24 cellular contexts compared by ENCODE assay signal in genomic region chr3:148433665-148434064, GRCh38.
DNase-seq lines count a peak whose midpoint lies in the region; ATAC-seq and TF ChIP-seq lines count a peak whose summit lies in the region.
"Had no signal": no experiment of that assay in that cellular context is flagged by ENCODE, and none has a peak within 500 bp of the region (broad histone marks: within the 10 kb centered on the region; RNA-seq: fewer than 3 reads in every experiment).

No MANE protein-coding gene starts in this region.

- H3K36me3 ChIP-seq in PC-9 (ENCODE audit: low read depth) (no peaks in the 10 kb centered on the region), sigmoid colon (no peaks in the 10 kb centered on the region)
- H3K36me3 ChIP-seq: BE2C, BLaER1 had no signal

- TF ChIP-seq CTCF in PC-9 (conservative IDR thresholded peaks at IDR 0.05) (no peak), sigmoid colon (IDR thresholded peaks at IDR 0.05) (no peak)

- H3K4me3 ChIP-seq in PC-9 (no peak overlapping the region), sigmoid colon (no peak overlapping the region)
- H3K4me3 ChIP-seq: A549, BLaER1 had no signal

- no TSS peak for BruUV-seq in PC-9 (replicated peaks; lab: Mats Ljungman, UMichigan)

- H3K4me1 ChIP-seq in PC-9 (replicated peaks; ENCODE audit: insufficient read depth) (no peaks in the 10 kb centered on the region), sigmoid colon (peaks cover 0 to 20% (median 8%) of the 10 kb centered on the region in 4 donors)
- H3K4me1 ChIP-seq: A549, BE2C, BLaER1 had no signal

- intact Hi-C loops in PC-9 (cut with micrococcal nuclease; ENCODE audit: unreplicated experiment): no loop called here
- intact Hi-C loops in sigmoid colon (cut with DNase I): no loop called here

- 45 to 61% methylated on average over 2 of the region's 2 CpGs for WGBS in sigmoid colon, 2 donors

- H3F3A ChIP-seq in PC-9 (ENCODE audit: insufficient read depth, low read depth): no peaks in the 10 kb centered on the region

- no peak overlapping the region for H3K27ac ChIP-seq in PC-9
- peak overlapping the region in 3 of 4 donors; percentile 3 to 18 (median 12) for H3K27ac ChIP-seq in sigmoid colon
- H3K27ac ChIP-seq: 22Rv1, A549, BLaER1 had no signal

- H4K20me1 ChIP-seq in PC-9 (ENCODE audit: insufficient read depth): no peaks in the 10 kb centered on the region
- H4K20me1 ChIP-seq: BLaER1 had no signal

- H2AFZ ChIP-seq in PC-9: peak overlapping the region; percentile 55; the same call in 1 of the 2 replicates

- POLR2A ChIA-PET in PC-9 (lab: Charles Lee; ENCODE audit: unreplicated experiment): no interaction called here

- H3K27me3 ChIP-seq in PC-9 (ENCODE audit: insufficient read depth, low read depth) (no peaks in the 10 kb centered on the region), sigmoid colon (no peaks in the 10 kb centered on the region)
- H3K27me3 ChIP-seq: BE2C, BLaER1 had no signal

- TF ChIP-seq POLR2A in sigmoid colon (IDR thresholded peaks at IDR 0.05): no peak

- DNase-seq in NCI-H82 (lab: John Stamatoyannopoulos, UW) (peak; percentile 25), NCI-H82 treated with DMSO at 0.1 percent for 48 hours (lab: John Stamatoyannopoulos, UW; ENCODE audit: unreplicated experiment) (no peak), PC-9 (no peak), cerebellum (ENCODE audit: low spot score) (peak; percentile 15), sigmoid colon (no peak), left lobe of liver (ENCODE audit: low spot score) (no peak), iPS-NIHi11 (ENCODE audit: low spot score) (no peak)
- DNase-seq: AML-193; BE2C; CD4-positive, alpha-beta memory T cell; CD4-positive, CD25-positive, alpha-beta regulatory T cell; CD8-positive, alpha-beta memory T cell; COR-L47; DMS 273 treated with DMSO at 0.1 percent for 48 hours; DMS153; DMS53; DMS79; DND-41; EL; GF-D8 had no signal

- no peaks in the 10 kb centered on the region for H3K9me3 ChIP-seq in PC-9 (ENCODE audit: insufficient read depth, low read depth)
- no peaks in the 10 kb centered on the region for H3K9me3 ChIP-seq in sigmoid colon
- H3K9me3 ChIP-seq: A549, BE2C, BLaER1 had no signal

- CTCF ChIA-PET in PC-9 (lab: Charles Lee): no interaction called here

- no peak overlapping the region for H3K4me2 ChIP-seq in PC-9
- H3K4me2 ChIP-seq: A549, BLaER1 had no signal

- no peaks in the 10 kb centered on the region for H3K79me2 ChIP-seq in PC-9 (ENCODE audit: low read depth)

- ATAC-seq in GM21447 (IDR thresholded peaks at IDR 0.05; ENCODE audit: unreplicated experiment): no peak
- ATAC-seq in left lobe of liver: no peak
- ATAC-seq: A549 had no signal

- H3K9me2 ChIP-seq in PC-9 (ENCODE audit: insufficient read depth): no peaks in the 10 kb centered on the region

- no peak for TF ChIP-seq EP300 in sigmoid colon (IDR thresholded peaks at IDR 0.05)

Comparison
In these comparisons a context has a peak if more than half of its experiments do, and no peak if none do; other contexts are left out.
1. DNase-seq: peak in NCI-H82 (single experiment) and cerebellum (single experiment); none in NCI-H82 treated with DMSO at 0.1 percent for 48 hours (single experiment), PC-9 (0 of 2), sigmoid colon (single experiment), left lobe of liver (single experiment) and iPS-NIHi11 (single experiment).